9 cellular contexts compared by ENCODE assay signal in the genomic region with DNA sequence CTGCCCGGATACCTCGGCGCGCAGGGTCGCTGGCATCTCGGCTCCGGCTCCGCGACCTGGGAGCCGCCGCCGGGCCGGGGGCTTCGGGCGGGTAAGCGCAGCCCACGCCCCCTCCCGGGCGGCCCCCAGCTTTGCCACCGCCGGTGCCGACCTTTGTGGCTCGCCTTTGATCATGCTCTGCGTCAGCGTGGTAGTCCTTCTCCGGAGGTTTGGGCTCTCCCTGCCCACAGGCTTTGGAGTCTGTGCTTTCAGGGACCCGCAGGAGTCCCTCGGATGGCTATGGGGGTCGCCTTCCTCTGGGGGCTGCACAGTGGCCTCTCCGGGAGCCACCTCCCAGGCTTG. TPM values are rescaled to one million over a fixed set of nuclear protein-coding genes. Genes with fewer than 3 reads are reported as not detected.
DNase-seq lines count a peak whose midpoint lies in the region; FAIRE-seq and TF ChIP-seq lines count a peak whose summit lies in the region.
"Had no signal": no experiment of that assay in that cellular context is flagged by ENCODE, and none has a peak within 500 bp of the region (broad histone marks: within the 10 kb centered on the region; RNA-seq: fewer than 3 reads in every experiment).

No MANE protein-coding gene starts in this region.

- DNase-seq in NCI-H2227 (lab: John Stamatoyannopoulos, UW; ENCODE audit: unreplicated experiment) (peak; percentile 52), NCI-H2227 treated with DMSO at 0.1 percent for 48 hours (lab: John Stamatoyannopoulos, UW) (no peak), SW480 (ENCODE audit: low spot score) (peak; percentile 43), fibroblast of villous mesenchyme (ENCODE audit: low read depth) (no peak), small intestine (peak; percentile 23), HTR-8/SVneo (ENCODE audit: insufficient read length, low spot score) (no peak), SKM-1 treated with dmso at 0.1 percent for 144 hours (lab: John Stamatoyannopoulos, UW; ENCODE audit: unreplicated experiment) (no peak), D721Med (ENCODE audit: insufficient read length, low spot score) (no peak)

- FAIRE-seq in small intestine (lab: Jason Lieb, UNC) = no peak
- FAIRE-seq in HTR-8/SVneo (lab: Jason Lieb, UNC) = no peak
- no peak for FAIRE-seq in D721Med (lab: Jason Lieb, UNC)
- FAIRE-seq: TTC549 had no signal

- no peaks in the 10 kb centered on the region for H3K9me3 ChIP-seq in small intestine (ENCODE audit: control insufficient read depth, low read depth)

- no peaks in the 10 kb centered on the region for H3K27me3 ChIP-seq in small intestine (ENCODE audit: control insufficient read depth in 2 of 2, insufficient read depth in 2 of 2, low read length in 2 of 2)

- H3K27ac ChIP-seq in small intestine (ENCODE audit: low read depth in 1 of 2, low read length in 1 of 2) = no peak overlapping the region

- TF ChIP-seq CTCF in fibroblast of villous mesenchyme (IDR thresholded peaks at IDR 0.05; ENCODE audit: insufficient read depth, low read depth, low read length) (no peak), D721Med (IDR thresholded peaks at IDR 0.05; ENCODE audit: insufficient read depth, missing control alignments) (no peak)

- WGBS in small intestine, 3 donors = 5 to 6% (median 5%) methylated on average over 14 to 30 of the region's 30 CpGs

- H3K36me3 ChIP-seq in small intestine (ENCODE audit: control insufficient read depth in 2 of 2, insufficient read depth in 2 of 2, low read length in 2 of 2) = peaks cover 0 to under 1% of the 10 kb centered on the region in 2 donors

- H3K4me1 ChIP-seq in small intestine (ENCODE audit: control insufficient read depth in 2 of 2, insufficient read depth in 1 of 2, low read depth in 1 of 2, low read length in 1 of 2) = peaks cover 2 to 3% of the 10 kb centered on the region in 2 donors

- peak overlapping the region; percentile 43 for H3K4me3 ChIP-seq in fibroblast of villous mesenchyme (ENCODE audit: low read depth, low read length)
- H3K4me3 ChIP-seq in small intestine (ENCODE audit: low read depth in 1 of 2, low read length in 2 of 2) = peak overlapping the region in 1 of 2 donors; percentile 46

RNA-seq across cellular contexts. Expression of a gene that starts 7.3 kb away (rescaled TPM):
- 73.1 and 82.5 TPM in 2 replicates for total RNA-seq in fibroblast of villous mesenchyme
- polyA plus RNA-seq in small intestine = 100 to 1,000 TPM; 145 to 239 (median 162) TPM

RNA-seq across cellular contexts. Expression of a gene that starts 39.7 kb away (rescaled TPM):
- total RNA-seq in fibroblast of villous mesenchyme = 185 and 202 TPM in 2 replicates
- 10 to 100 TPM in 2 of 3 donors, 1 to 10 TPM in 1; 8.1 to 13.0 (median 10.1) TPM for polyA plus RNA-seq in small intestine

RNA-seq across cellular contexts. Expression of a gene that starts 40.6 kb away (rescaled TPM):
- under 0.01 TPM in 1 of 2 replicates, not detected in the other for total RNA-seq in fibroblast of villous mesenchyme
- 1 to 10 TPM in 2 of 3 donors, under 1 TPM in 1; 0.52 to 5.1 (median 2.7) TPM for polyA plus RNA-seq in small intestine

Comparison
In these comparisons a context has a peak if more than half of its experiments do, and no peak if none do; other contexts are left out.
1. DNase-seq: peak in NCI-H2227 (single experiment), SW480 (single experiment) and small intestine (single experiment); none in NCI-H2227 treated with DMSO at 0.1 percent for 48 hours (single experiment), fibroblast of villous mesenchyme (single experiment), HTR-8/SVneo (single experiment), SKM-1 treated with dmso at 0.1 percent for 144 hours (single experiment) and D721Med (single experiment).